8 cellular contexts compared by ENCODE assay signal in the genomic region with DNA sequence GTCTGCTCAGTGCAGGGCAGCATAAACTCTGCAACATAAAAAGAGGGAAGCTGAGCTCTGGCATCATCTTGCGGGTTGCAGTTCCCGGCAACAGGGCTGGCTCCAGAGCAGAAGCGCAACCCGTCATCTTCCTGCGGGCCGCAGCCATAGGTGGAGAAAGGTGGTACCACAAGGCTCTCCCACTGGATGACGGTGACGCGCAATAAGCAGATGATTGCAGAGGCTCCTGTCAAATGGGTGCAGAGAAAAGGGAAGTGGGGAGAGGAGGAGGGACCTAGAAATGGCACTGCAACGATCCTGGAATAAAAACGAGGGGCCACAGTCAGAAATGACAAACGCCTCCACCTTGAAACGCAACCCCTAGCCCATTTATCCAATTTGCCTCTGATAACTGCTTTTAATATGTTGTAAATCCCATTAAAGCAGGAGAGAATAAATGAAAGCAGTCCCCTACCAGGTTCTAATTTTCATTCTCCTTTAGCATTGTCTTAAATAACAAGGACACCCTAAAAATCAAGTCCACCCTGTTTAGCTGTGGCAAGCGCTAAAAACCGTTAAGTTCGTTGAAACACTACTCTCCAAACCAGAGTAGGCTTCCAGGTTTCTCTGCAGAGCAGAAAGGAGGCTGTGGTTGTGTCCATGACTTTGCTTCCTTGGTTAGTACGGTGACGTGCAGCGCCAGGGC. TPM values are rescaled to one million over a fixed set of nuclear protein-coding genes. Genes with fewer than 3 reads are reported as not detected.
DNase-seq lines count a peak whose midpoint lies in the region; ATAC-seq and TF ChIP-seq lines count a peak whose summit lies in the region.

No MANE protein-coding gene starts in this region.

- peaks cover 9% of the 10 kb centered on the region for H3K4me1 Mint-ChIP-seq in activated T-helper 17 cell treated with anti-CD3 and anti-CD28 coated beads, Interleukin-2, amount 50 U/mL, for 72 hours

- peak overlapping the region; percentile 69 for H3K4me3 ChIP-seq in left ventricle myocardium inferior

- H3K9me3 Mint-ChIP-seq in activated T-helper 17 cell treated with anti-CD3 and anti-CD28 coated beads, Interleukin-2, amount 50 U/mL, for 72 hours: no peaks in the 10 kb centered on the region

- peak; percentile 83 for DNase-seq in NCI-H345 (lab: John Stamatoyannopoulos, UW)
- DNase-seq in left ventricle myocardium inferior: peak; percentile 56
- DNase-seq in putamen (ENCODE audit: low spot score): peak; percentile 90
- no peak for DNase-seq in COLO829 (ENCODE audit: low spot score)
- no peak for DNase-seq in T1000 (lab: John Stamatoyannopoulos, UW)
- DNase-seq in OCI-M2 (lab: John Stamatoyannopoulos, UW; ENCODE audit: unreplicated experiment): no peak

- intact Hi-C loops in left ventricle myocardium inferior (cut with micrococcal nuclease): loop anchor here (10.0 kb wide), 2 partner anchors 49 to 149 kb away; a partner anchor contains a TSS

- H3K36me3 ChIP-seq in left ventricle myocardium inferior: no peaks in the 10 kb centered on the region

- no peak for TF ChIP-seq CTCF in left ventricle myocardium inferior (IDR thresholded peaks at IDR 0.05; ENCODE audit: borderline replicate concordance)

- H3K27me3 ChIP-seq in left ventricle myocardium inferior (ENCODE audit: low read depth): no peaks in the 10 kb centered on the region

- no peaks in the 10 kb centered on the region for H3K27me3 Mint-ChIP-seq in activated T-helper 17 cell treated with anti-CD3 and anti-CD28 coated beads, Interleukin-2, amount 50 U/mL, for 72 hours

- ATAC-seq in GM21381 (IDR thresholded peaks at IDR 0.05; ENCODE audit: unreplicated experiment): peak; percentile 39
- ATAC-seq in activated T-helper 17 cell treated with anti-CD3 and anti-CD28 coated beads, Interleukin-2, amount 50 U/mL, for 72 hours (replicated peaks): no peak

- H3K27ac ChIP-seq in left ventricle myocardium inferior (replicated peaks): peak overlapping the region; percentile 98

- H3K4me1 ChIP-seq in left ventricle myocardium inferior: peaks cover 32% of the 10 kb centered on the region

- peaks cover 6% of the 10 kb centered on the region for H3K36me3 Mint-ChIP-seq in activated T-helper 17 cell treated with anti-CD3 and anti-CD28 coated beads, Interleukin-2, amount 50 U/mL, for 72 hours (ENCODE audit: low read depth)

- no peaks in the 10 kb centered on the region for H3K9me3 ChIP-seq in left ventricle myocardium inferior (replicated peaks)

- peak overlapping the region; percentile 84 for H3K4me3 Mint-ChIP-seq in activated T-helper 17 cell treated with anti-CD3 and anti-CD28 coated beads, Interleukin-2, amount 50 U/mL, for 72 hours

- H3K27ac Mint-ChIP-seq in activated T-helper 17 cell treated with anti-CD3 and anti-CD28 coated beads, Interleukin-2, amount 50 U/mL, for 72 hours: peak overlapping the region; percentile 90

RNA-seq across cellular contexts. Expression of a gene that starts 30.9 kb away (rescaled TPM):
- total RNA-seq in activated T-helper 17 cell treated with anti-CD3 and anti-CD28 coated beads, Interleukin-2, amount 50 U/mL, for 72 hours: 100 to 1,000 TPM; 277 to 363 TPM
- total RNA-seq in left ventricle myocardium inferior: 35.0 TPM

RNA-seq across cellular contexts. Expression of a gene that starts 45.1 kb away (rescaled TPM):
- total RNA-seq in activated T-helper 17 cell treated with anti-CD3 and anti-CD28 coated beads, Interleukin-2, amount 50 U/mL, for 72 hours: 10 to 100 TPM; 57.9 to 72.6 TPM
- total RNA-seq in left ventricle myocardium inferior: 102 TPM

Comparison
In these comparisons a context has a peak if more than half of its experiments do, and no peak if none do; other contexts are left out.
1. DNase-seq: peak in NCI-H345 (single experiment), left ventricle myocardium inferior (single experiment) and putamen (single experiment); none in COLO829 (single experiment), T1000 (single experiment) and OCI-M2 (single experiment).